Comparison of ENCODE assay signal across 1 cellular context in the genomic region with DNA sequence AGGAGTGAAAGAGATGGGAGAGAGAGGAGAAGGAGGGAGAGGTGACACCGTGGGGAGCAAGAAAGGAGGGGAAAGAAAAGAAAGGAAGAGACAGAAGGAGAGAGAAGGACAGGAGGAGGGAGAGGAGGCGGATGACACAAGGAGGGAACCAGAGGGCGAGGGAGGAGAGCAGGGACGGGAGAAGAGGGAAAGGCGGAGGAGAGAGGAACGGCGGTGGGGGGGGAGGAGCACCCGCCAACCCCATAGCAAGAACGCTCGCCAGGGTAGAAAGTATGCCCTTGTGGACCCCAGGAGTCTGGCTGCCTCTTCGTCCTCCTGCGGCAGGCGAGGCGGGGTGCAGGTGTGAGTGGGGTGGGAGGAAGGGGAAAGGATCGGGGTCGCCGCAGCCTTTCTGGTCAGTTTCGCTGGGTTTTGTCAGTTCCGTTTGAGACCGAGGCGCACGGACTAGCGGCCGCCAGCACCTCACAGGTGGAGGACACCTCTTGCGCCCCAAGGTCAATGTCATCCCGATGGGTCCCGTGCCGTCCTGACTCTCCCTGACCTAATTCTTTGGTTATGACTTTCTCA.
TF ChIP-seq lines count a peak whose summit lies in the region.

No MANE protein-coding gene starts in this region.

TF ChIP-seq in HEK293, 187 proteins besides CTCF, POLR2A, EP300 and RAD21 (continued from another document and continues in another):
- TF ChIP-seq, protein P1, sequence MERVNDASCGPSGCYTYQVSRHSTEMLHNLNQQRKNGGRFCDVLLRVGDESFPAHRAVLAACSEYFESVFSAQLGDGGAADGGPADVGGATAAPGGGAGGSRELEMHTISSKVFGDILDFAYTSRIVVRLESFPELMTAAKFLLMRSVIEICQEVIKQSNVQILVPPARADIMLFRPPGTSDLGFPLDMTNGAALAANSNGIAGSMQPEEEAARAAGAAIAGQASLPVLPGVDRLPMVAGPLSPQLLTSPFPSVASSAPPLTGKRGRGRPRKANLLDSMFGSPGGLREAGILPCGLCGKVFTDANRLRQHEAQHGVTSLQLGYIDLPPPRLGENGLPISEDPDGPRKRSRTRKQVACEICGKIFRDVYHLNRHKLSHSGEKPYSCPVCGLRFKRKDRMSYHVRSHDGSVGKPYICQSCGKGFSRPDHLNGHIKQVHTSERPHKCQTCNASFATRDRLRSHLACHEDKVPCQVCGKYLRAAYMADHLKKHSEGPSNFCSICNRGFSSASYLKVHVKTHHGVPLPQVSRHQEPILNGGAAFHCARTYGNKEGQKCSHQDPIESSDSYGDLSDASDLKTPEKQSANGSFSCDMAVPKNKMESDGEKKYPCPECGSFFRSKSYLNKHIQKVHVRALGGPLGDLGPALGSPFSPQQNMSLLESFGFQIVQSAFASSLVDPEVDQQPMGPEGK (tag by site-specific recombination; IDR thresholded peaks at IDR 0.05) = peak; percentile 67
- TF ChIP-seq ZNF518A (tag by site-specific recombination; conservative IDR thresholded peaks at IDR 0.05; ENCODE audit: low read depth) (no peak), SCRT1 (tag by site-specific recombination; IDR thresholded peaks at IDR 0.05; ENCODE audit: borderline replicate concordance) (no peak), ZIC2 (tag by site-specific recombination; IDR thresholded peaks at IDR 0.05) (no peak; the same call in 1 of the 2 replicates), EGR2 (tag by site-specific recombination; IDR thresholded peaks at IDR 0.05; ENCODE audit: low read depth) (peak; percentile 91), ZNF658 (tag by site-specific recombination; IDR thresholded peaks at IDR 0.05) (no peak), ZNF426 (tag by site-specific recombination; IDR thresholded peaks at IDR 0.05) (no peak), ATF2 (tag by site-specific recombination; IDR thresholded peaks at IDR 0.05; ENCODE audit: low read depth) (no peak), ZNF404 (tag by site-specific recombination; IDR thresholded peaks at IDR 0.05) (no peak), ZSCAN23 (tag by site-specific recombination; IDR thresholded peaks at IDR 0.05) (no peak), ZNF549 (tag by site-specific recombination; IDR thresholded peaks at IDR 0.05) (no peak), ZNF280C (tag by site-specific recombination; IDR thresholded peaks at IDR 0.05) (no peak), GLIS2 (tag by site-specific recombination; IDR thresholded peaks at IDR 0.05) (peak; percentile 81), FEZF1 (tag by site-specific recombination; IDR thresholded peaks at IDR 0.05) (no peak), ZNF76 (tag by site-specific recombination; IDR thresholded peaks at IDR 0.05; ENCODE audit: borderline replicate concordance, low read depth) (peak; percentile 59; the same call in 1 of the 2 replicates), ZNF146 (tag by site-specific recombination; IDR thresholded peaks at IDR 0.05) (no peak), ZFHX2 (tag by site-specific recombination; conservative IDR thresholded peaks at IDR 0.05) (peak; percentile 84), ELK4 (IDR thresholded peaks at IDR 0.05; ENCODE audit: borderline replicate concordance, low read depth, low read length) (no peak), ZNF266 (tag by site-specific recombination; IDR thresholded peaks at IDR 0.05; ENCODE audit: low read depth) (no peak), ZNF777 (tag by site-specific recombination; IDR thresholded peaks at IDR 0.05; ENCODE audit: borderline replicate concordance) (no peak)
- TF ChIP-seq, protein P2, sequence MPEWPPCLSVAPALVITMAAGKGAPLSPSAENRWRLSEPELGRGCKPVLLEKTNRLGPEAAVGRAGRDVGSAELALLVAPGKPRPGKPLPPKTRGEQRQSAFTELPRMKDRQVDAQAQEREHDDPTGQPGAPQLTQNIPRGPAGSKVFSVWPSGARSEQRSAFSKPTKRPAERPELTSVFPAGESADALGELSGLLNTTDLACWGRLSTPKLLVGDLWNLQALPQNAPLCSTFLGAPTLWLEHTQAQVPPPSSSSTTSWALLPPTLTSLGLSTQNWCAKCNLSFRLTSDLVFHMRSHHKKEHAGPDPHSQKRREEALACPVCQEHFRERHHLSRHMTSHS (tag by site-specific recombination; IDR thresholded peaks at IDR 0.05) = no peak
- TF ChIP-seq, protein P3, sequence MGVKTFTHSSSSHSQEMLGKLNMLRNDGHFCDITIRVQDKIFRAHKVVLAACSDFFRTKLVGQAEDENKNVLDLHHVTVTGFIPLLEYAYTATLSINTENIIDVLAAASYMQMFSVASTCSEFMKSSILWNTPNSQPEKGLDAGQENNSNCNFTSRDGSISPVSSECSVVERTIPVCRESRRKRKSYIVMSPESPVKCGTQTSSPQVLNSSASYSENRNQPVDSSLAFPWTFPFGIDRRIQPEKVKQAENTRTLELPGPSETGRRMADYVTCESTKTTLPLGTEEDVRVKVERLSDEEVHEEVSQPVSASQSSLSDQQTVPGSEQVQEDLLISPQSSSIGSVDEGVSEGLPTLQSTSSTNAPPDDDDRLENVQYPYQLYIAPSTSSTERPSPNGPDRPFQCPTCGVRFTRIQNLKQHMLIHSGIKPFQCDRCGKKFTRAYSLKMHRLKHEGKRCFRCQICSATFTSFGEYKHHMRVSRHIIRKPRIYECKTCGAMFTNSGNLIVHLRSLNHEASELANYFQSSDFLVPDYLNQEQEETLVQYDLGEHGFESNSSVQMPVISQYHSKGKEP (tag by site-specific recombination; IDR thresholded peaks at IDR 0.05) = no peak
- TF ChIP-seq, protein P4, sequence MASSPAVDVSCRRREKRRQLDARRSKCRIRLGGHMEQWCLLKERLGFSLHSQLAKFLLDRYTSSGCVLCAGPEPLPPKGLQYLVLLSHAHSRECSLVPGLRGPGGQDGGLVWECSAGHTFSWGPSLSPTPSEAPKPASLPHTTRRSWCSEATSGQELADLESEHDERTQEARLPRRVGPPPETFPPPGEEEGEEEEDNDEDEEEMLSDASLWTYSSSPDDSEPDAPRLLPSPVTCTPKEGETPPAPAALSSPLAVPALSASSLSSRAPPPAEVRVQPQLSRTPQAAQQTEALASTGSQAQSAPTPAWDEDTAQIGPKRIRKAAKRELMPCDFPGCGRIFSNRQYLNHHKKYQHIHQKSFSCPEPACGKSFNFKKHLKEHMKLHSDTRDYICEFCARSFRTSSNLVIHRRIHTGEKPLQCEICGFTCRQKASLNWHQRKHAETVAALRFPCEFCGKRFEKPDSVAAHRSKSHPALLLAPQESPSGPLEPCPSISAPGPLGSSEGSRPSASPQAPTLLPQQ (tag by site-specific recombination; IDR thresholded peaks at IDR 0.05) = peak; percentile 56
- TF ChIP-seq, protein P5, sequence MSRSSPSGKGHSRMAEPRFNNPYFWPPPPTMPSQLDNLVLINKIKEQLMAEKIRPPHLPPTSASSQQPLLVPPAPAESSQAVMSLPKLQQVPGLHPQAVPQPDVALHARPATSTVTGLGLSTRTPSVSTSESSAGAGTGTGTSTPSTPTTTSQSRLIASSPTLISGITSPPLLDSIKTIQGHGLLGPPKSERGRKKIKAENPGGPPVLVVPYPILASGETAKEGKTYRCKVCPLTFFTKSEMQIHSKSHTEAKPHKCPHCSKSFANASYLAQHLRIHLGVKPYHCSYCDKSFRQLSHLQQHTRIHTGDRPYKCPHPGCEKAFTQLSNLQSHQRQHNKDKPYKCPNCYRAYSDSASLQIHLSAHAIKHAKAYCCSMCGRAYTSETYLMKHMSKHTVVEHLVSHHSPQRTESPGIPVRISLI (tag by site-specific recombination; IDR thresholded peaks at IDR 0.05) = no peak
- TF ChIP-seq, protein P6, sequence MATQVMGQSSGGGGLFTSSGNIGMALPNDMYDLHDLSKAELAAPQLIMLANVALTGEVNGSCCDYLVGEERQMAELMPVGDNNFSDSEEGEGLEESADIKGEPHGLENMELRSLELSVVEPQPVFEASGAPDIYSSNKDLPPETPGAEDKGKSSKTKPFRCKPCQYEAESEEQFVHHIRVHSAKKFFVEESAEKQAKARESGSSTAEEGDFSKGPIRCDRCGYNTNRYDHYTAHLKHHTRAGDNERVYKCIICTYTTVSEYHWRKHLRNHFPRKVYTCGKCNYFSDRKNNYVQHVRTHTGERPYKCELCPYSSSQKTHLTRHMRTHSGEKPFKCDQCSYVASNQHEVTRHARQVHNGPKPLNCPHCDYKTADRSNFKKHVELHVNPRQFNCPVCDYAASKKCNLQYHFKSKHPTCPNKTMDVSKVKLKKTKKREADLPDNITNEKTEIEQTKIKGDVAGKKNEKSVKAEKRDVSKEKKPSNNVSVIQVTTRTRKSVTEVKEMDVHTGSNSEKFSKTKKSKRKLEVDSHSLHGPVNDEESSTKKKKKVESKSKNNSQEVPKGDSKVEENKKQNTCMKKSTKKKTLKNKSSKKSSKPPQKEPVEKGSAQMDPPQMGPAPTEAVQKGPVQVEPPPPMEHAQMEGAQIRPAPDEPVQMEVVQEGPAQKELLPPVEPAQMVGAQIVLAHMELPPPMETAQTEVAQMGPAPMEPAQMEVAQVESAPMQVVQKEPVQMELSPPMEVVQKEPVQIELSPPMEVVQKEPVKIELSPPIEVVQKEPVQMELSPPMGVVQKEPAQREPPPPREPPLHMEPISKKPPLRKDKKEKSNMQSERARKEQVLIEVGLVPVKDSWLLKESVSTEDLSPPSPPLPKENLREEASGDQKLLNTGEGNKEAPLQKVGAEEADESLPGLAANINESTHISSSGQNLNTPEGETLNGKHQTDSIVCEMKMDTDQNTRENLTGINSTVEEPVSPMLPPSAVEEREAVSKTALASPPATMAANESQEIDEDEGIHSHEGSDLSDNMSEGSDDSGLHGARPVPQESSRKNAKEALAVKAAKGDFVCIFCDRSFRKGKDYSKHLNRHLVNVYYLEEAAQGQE (tag by site-specific recombination; IDR thresholded peaks at IDR 0.05) = peak; percentile 44; the same call in 1 of the 2 replicates
- TF ChIP-seq, protein P7, sequence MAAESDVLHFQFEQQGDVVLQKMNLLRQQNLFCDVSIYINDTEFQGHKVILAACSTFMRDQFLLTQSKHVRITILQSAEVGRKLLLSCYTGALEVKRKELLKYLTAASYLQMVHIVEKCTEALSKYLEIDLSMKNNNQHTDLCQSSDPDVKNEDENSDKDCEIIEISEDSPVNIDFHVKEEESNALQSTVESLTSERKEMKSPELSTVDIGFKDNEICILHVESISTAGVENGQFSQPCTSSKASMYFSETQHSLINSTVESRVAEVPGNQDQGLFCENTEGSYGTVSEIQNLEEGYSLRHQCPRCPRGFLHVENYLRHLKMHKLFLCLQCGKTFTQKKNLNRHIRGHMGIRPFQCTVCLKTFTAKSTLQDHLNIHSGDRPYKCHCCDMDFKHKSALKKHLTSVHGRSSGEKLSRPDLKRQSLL (tag by site-specific recombination; IDR thresholded peaks at IDR 0.05) = no peak
